In genomic region chr11:99419991-99420390, GRCh38 we compare ENCODE assay signal across 18 cellular contexts.
"Had no signal": no experiment of that assay in that cellular context is flagged by ENCODE, and none has a peak within 500 bp of the region (broad histone marks: within the 10 kb centered on the region; RNA-seq: fewer than 3 reads in every experiment).

No MANE protein-coding gene starts in this region.

- H3K27ac ChIP-seq: epithelial cell of prostate, heart left ventricle, psoas muscle, spleen, suprapubic skin, VCaP had no signal

- ATAC-seq: activated CD8-positive, alpha-beta T cell treated with anti-CD3 and anti-CD28 coated beads, Interleukin-2, amount 10 ng/mL, durations not matched to agents 7 days and 5 days; effector memory CD8-positive, alpha-beta T cell; heart left ventricle; left lobe of liver; psoas muscle; sciatic nerve had no signal

- H3K9me3 ChIP-seq: heart left ventricle, psoas muscle, suprapubic skin had no signal

- H3K27me3 ChIP-seq: heart left ventricle, spleen, suprapubic skin had no signal

- H3K36me3 ChIP-seq: heart left ventricle, spleen, suprapubic skin had no signal

- H3K4me3 ChIP-seq: heart left ventricle, psoas muscle, spleen, suprapubic skin had no signal

- H3K4me1 ChIP-seq: heart left ventricle, spleen, suprapubic skin had no signal

- DNase-seq: activated CD4-positive, alpha-beta T cell treated with anti-CD3 and anti-CD28 coated beads for 48 hours; activated CD8-positive, alpha-beta memory T cell treated with anti-CD3 and anti-CD28 coated beads, Interleukin-2, amount 50 U/mL, for 4 hours; activated CD8-positive, alpha-beta T cell treated with anti-CD3 and anti-CD28 coated beads, Interleukin-2, amount 10 ng/mL, durations not matched to agents 7 days and 5 days; activated gamma-delta T cell; activated T-cell treated with anti-CD3 and anti-CD28 coated beads, Interleukin-2, amount 50 U/mL, for 48 hours; cerebellar nuclear complex; effector memory CD8-positive, alpha-beta T cell; heart left ventricle; midbrain; psoas muscle; spleen; T-helper 1 cell; T1000 had no signal
